23 cellular contexts compared by ENCODE assay signal in genomic region chrX:287670-288069, GRCh38. TPM values are rescaled to one million over a fixed set of nuclear protein-coding genes. Genes with fewer than 3 reads are reported as not detected.
A peak's percentile ranks its signal among the peaks of the same experiment; 100 is the strongest.
DNase-seq lines count a peak whose midpoint lies in the region; ATAC-seq and TF ChIP-seq lines count a peak whose summit lies in the region.
"Had no signal": no experiment of that assay in that cellular context is flagged by ENCODE, and none has a peak within 500 bp of the region (broad histone marks: within the 10 kb centered on the region; RNA-seq: fewer than 3 reads in every experiment).

No MANE protein-coding gene starts in this region.

- no peak overlapping the region for H3K4me2 ChIP-seq in neural progenitor cell
- H3K4me2 ChIP-seq: PC-9 had no signal

- no peak for ATAC-seq in CD4-positive, CD25-positive, alpha-beta regulatory T cell (ENCODE audit: low read depth in 2 of 2)
- no peak for ATAC-seq in HG03342 (IDR thresholded peaks at IDR 0.05; ENCODE audit: unreplicated experiment)
- ATAC-seq: HCT116 had no signal

- peaks cover 28% of the 10 kb centered on the region for H3K4me1 Mint-ChIP-seq in activated CD4-positive, alpha-beta T cell treated with anti-CD3 and anti-CD28 coated beads, Interleukin-2, amount 10 ng/mL, durations not matched to agents 7 days and 5 days
- H3K4me1 Mint-ChIP-seq in CD4-positive, CD25-positive, alpha-beta regulatory T cell = peaks cover 0 to 27% (median 12%) of the 10 kb centered on the region in 4 donors
- peaks cover 7% of the 10 kb centered on the region for H3K4me1 Mint-ChIP-seq in neural progenitor cell

- H3K9ac ChIP-seq in neural progenitor cell = no peak overlapping the region

- H3K27me3 ChIP-seq in CD4-positive, CD25-positive, alpha-beta regulatory T cell (ENCODE audit: control insufficient read depth, insufficient read depth, low read length) = no peaks in the 10 kb centered on the region
- H3K27me3 ChIP-seq in MG63 (no peaks in the 10 kb centered on the region), neural progenitor cell (no peaks in the 10 kb centered on the region)
- H3K27me3 ChIP-seq: SJCRH30 had no signal

- H3K9me3 Mint-ChIP-seq in activated CD4-positive, alpha-beta T cell treated with anti-CD3 and anti-CD28 coated beads, Interleukin-2, amount 10 ng/mL, durations not matched to agents 7 days and 5 days = no peaks in the 10 kb centered on the region
- H3K9me3 Mint-ChIP-seq in CD4-positive, CD25-positive, alpha-beta regulatory T cell = no peaks in the 10 kb centered on the region
- H3K9me3 Mint-ChIP-seq in neural progenitor cell = no peaks in the 10 kb centered on the region
- H3K9me3 Mint-ChIP-seq: IgD-negative memory B cell had no signal

- H4K20me1 ChIP-seq in neural progenitor cell (ENCODE audit: low read depth) = peaks cover 29% of the 10 kb centered on the region

- H3K36me3 ChIP-seq in CD4-positive, CD25-positive, alpha-beta regulatory T cell (ENCODE audit: control insufficient read depth, insufficient read depth, low read length) = peaks cover 20% of the 10 kb centered on the region
- peaks cover 6% of the 10 kb centered on the region for H3K36me3 ChIP-seq in MG63
- peaks cover 9% of the 10 kb centered on the region for H3K36me3 ChIP-seq in neural progenitor cell

- H3K9me3 ChIP-seq in CD4-positive, CD25-positive, alpha-beta regulatory T cell (ENCODE audit: control insufficient read depth in 2 of 2, low read length in 2 of 2) = no peaks in the 10 kb centered on the region
- no peaks in the 10 kb centered on the region for H3K9me3 ChIP-seq in MG63
- no peaks in the 10 kb centered on the region for H3K9me3 ChIP-seq in neural progenitor cell (ENCODE audit: low read depth)
- H3K9me3 ChIP-seq: SJCRH30 had no signal

- no peak overlapping the region for H3K4me3 ChIP-seq in CD4-positive, CD25-positive, alpha-beta regulatory T cell (ENCODE audit: low read depth, low read length)
- no peak overlapping the region for H3K4me3 ChIP-seq in epithelial cell of esophagus (ENCODE audit: low read length)
- H3K4me3 ChIP-seq in MG63 = no peak overlapping the region
- H3K4me3 ChIP-seq in neural progenitor cell = no peak overlapping the region
- H3K4me3 ChIP-seq: PC-9, SJCRH30 had no signal

- H3K4me1 ChIP-seq in CD4-positive, CD25-positive, alpha-beta regulatory T cell (ENCODE audit: control insufficient read depth, insufficient read depth, low read length, poor library complexity, severe bottlenecking) = no peaks in the 10 kb centered on the region
- no peaks in the 10 kb centered on the region for H3K4me1 ChIP-seq in neural progenitor cell
- H3K4me1 ChIP-seq: SJCRH30 had no signal

- TF ChIP-seq CTCF in RWPE1 (conservative IDR thresholded peaks at IDR 0.05; ENCODE audit: low read depth) = no peak
- no peak for TF ChIP-seq CTCF in epithelial cell of esophagus (IDR thresholded peaks at IDR 0.05; ENCODE audit: insufficient read depth, low read depth, low read length, missing control alignments)
- no peak for TF ChIP-seq CTCF in neural progenitor cell (IDR thresholded peaks at IDR 0.05)

- no peaks in the 10 kb centered on the region for H3K27me3 Mint-ChIP-seq in activated CD4-positive, alpha-beta T cell treated with anti-CD3 and anti-CD28 coated beads, Interleukin-2, amount 10 ng/mL, durations not matched to agents 7 days and 5 days
- no peaks in the 10 kb centered on the region for H3K27me3 Mint-ChIP-seq in CD4-positive, CD25-positive, alpha-beta regulatory T cell
- H3K27me3 Mint-ChIP-seq in neural progenitor cell (ENCODE audit: insufficient read depth, low read depth) = peaks cover 6% of the 10 kb centered on the region
- H3K27me3 Mint-ChIP-seq: IgD-negative memory B cell had no signal

- H3K79me2 ChIP-seq in neural progenitor cell (ENCODE audit: low read depth) = peaks cover 47% of the 10 kb centered on the region

- H3K27ac ChIP-seq in CD4-positive, CD25-positive, alpha-beta regulatory T cell (ENCODE audit: insufficient read depth, low read length, poor library complexity, severe bottlenecking) = peak overlapping the region; percentile 23
- H3K27ac ChIP-seq in RWPE1 (peak overlapping the region; percentile 53), neural progenitor cell (no peak overlapping the region)
- H3K27ac ChIP-seq: PC-9, SJCRH30 had no signal

- peaks cover 53% of the 10 kb centered on the region for H3K36me3 Mint-ChIP-seq in activated CD4-positive, alpha-beta T cell treated with anti-CD3 and anti-CD28 coated beads, Interleukin-2, amount 10 ng/mL, durations not matched to agents 7 days and 5 days (ENCODE audit: low read depth)
- H3K36me3 Mint-ChIP-seq in CD4-positive, CD25-positive, alpha-beta regulatory T cell = peaks cover 15% of the 10 kb centered on the region
- peaks cover 32% of the 10 kb centered on the region for H3K36me3 Mint-ChIP-seq in neural progenitor cell

- no peak overlapping the region for H2AFZ ChIP-seq in neural progenitor cell (replicated peaks)
- H2AFZ ChIP-seq: PC-9 had no signal

- no peak overlapping the region for H3K4me3 Mint-ChIP-seq in activated CD4-positive, alpha-beta T cell treated with anti-CD3 and anti-CD28 coated beads, Interleukin-2, amount 10 ng/mL, durations not matched to agents 7 days and 5 days
- no peak overlapping the region for H3K4me3 Mint-ChIP-seq in CD4-positive, CD25-positive, alpha-beta regulatory T cell
- no peak overlapping the region for H3K4me3 Mint-ChIP-seq in neural progenitor cell
- H3K4me3 Mint-ChIP-seq: IgD-negative memory B cell had no signal

- peak; percentile 5 for DNase-seq in activated CD4-positive, alpha-beta T cell treated with anti-CD3 and anti-CD28 coated beads, Interleukin-2, amount 10 ng/mL, durations not matched to agents 7 days and 5 days
- DNase-seq in activated CD4-positive, alpha-beta T cell treated with anti-CD3 and anti-CD28 coated beads, Interleukin-2, amount 50 U/mL, for 4 hours = no peak
- DNase-seq in CD4-positive, CD25-positive, alpha-beta regulatory T cell = no peak
- DNase-seq in RWPE1 (ENCODE audit: low spot score) (peak; percentile 29), epithelial cell of esophagus (ENCODE audit: low read depth) (peak; percentile 80), MG63 (no peak), neural progenitor cell (ENCODE audit: low spot score) (no peak)
- DNase-seq: 8988T, C1 segment of cervical spinal cord, DMS53, GDM1, NCI-H1092, NCI-H146, NCI-H2029, NCI-H226, NCI-H510A treated with DMSO at 0.1 percent for 48 hours, NCI-H748 treated with DMSO at 0.1 percent for 48 hours, PC-9, RPMI8226, SJCRH30 had no signal

- peaks cover 38% of the 10 kb centered on the region for H3F3A ChIP-seq in neural progenitor cell (ENCODE audit: low read depth)

- H3K27ac Mint-ChIP-seq in activated CD4-positive, alpha-beta T cell treated with anti-CD3 and anti-CD28 coated beads, Interleukin-2, amount 10 ng/mL, durations not matched to agents 7 days and 5 days = peak overlapping the region; percentile 68
- no peak overlapping the region for H3K27ac Mint-ChIP-seq in CD4-positive, CD25-positive, alpha-beta regulatory T cell
- H3K27ac Mint-ChIP-seq in neural progenitor cell = no peak overlapping the region
- H3K27ac Mint-ChIP-seq: IgD-negative memory B cell had no signal

- POLR2A ChIA-PET in activated CD4-positive, alpha-beta T cell treated with anti-CD3 and anti-CD28 coated beads, Interleukin-2, amount 10 ng/mL, durations not matched to agents 7 days and 5 days (lab: Charles Lee) = no interaction called here
- POLR2A ChIA-PET in RWPE1 (lab: Yijun Ruan, JAX; ENCODE audit: low non-redundant PET) = no interaction called here

- CTCF ChIA-PET in activated CD4-positive, alpha-beta T cell treated with anti-CD3 and anti-CD28 coated beads, Interleukin-2, amount 10 ng/mL, durations not matched to agents 7 days and 5 days (lab: Charles Lee) = no interaction called here
- CTCF ChIA-PET in RWPE1 (lab: Yijun Ruan, JAX) = no interaction called here

RNA-seq across cellular contexts. Expression of gene PLCXD1, which starts 6.5 kb away (rescaled TPM):
- total RNA-seq in activated CD4-positive, alpha-beta T cell treated with anti-CD3 and anti-CD28 coated beads, Interleukin-2, amount 10 ng/mL, durations not matched to agents 7 days and 5 days = 10 to 100 TPM; 60.1 to 63.4 TPM
- total RNA-seq in CD4-positive, CD25-positive, alpha-beta regulatory T cell = 13.3 TPM
- 1 to 10 TPM; 2.9 to 5.9 (median 4.3) TPM for polyA plus RNA-seq in CD4-positive, CD25-positive, alpha-beta regulatory T cell
- 8.4 and 13.0 TPM in 2 replicates for total RNA-seq in MG63 (2014; rRNA removed; shearing (Covaris generic); ENCODE audit: low replicate concordance)
- total RNA-seq in neural progenitor cell (ENCODE audit: low replicate concordance) = 25.7 and 76.4 TPM in 2 replicates

RNA-seq across cellular contexts. Expression of gene GTPBP6, which starts 30.9 kb away (rescaled TPM):
- total RNA-seq in activated CD4-positive, alpha-beta T cell treated with anti-CD3 and anti-CD28 coated beads, Interleukin-2, amount 10 ng/mL, durations not matched to agents 7 days and 5 days = 10 to 100 TPM; 48.5 to 52.1 TPM
- total RNA-seq in CD4-positive, CD25-positive, alpha-beta regulatory T cell = 62.2 TPM
- 10 to 100 TPM; 29.7 to 42.8 (median 35.6) TPM for polyA plus RNA-seq in CD4-positive, CD25-positive, alpha-beta regulatory T cell
- 64.5 and 79.5 TPM in 2 replicates for total RNA-seq in MG63 (2014; rRNA removed; shearing (Covaris generic); ENCODE audit: low replicate concordance)
- 16.6 and 52.6 TPM in 2 replicates for total RNA-seq in neural progenitor cell (ENCODE audit: low replicate concordance)

Comparison
In these comparisons a context has a peak if more than half of its experiments do, and no peak if none do; other contexts are left out.
1. DNase-seq: peak in activated CD4-positive, alpha-beta T cell treated with anti-CD3 and anti-CD28 coated beads, Interleukin-2, amount 10 ng/mL, durations not matched to agents 7 days and 5 days (single experiment), RWPE1 (single experiment) and epithelial cell of esophagus (single experiment); none in activated CD4-positive, alpha-beta T cell treated with anti-CD3 and anti-CD28 coated beads, Interleukin-2, amount 50 U/mL, for 4 hours (0 of 2), CD4-positive, CD25-positive, alpha-beta regulatory T cell (0 of 3), MG63 (single experiment) and neural progenitor cell (single experiment).